In genomic region chr9:124659099-124659659, GRCh38 we compare ENCODE assay signal across 8 cellular contexts.
A peak's percentile ranks its signal among the peaks of the same experiment; 100 is the strongest.
DNase-seq lines count a peak whose midpoint lies in the region; ATAC-seq and TF ChIP-seq lines count a peak whose summit lies in the region.

No MANE protein-coding gene starts in this region.

- peak; percentile 53 for DNase-seq in DMS153 treated with DMSO at 0.1 percent for 48 hours (lab: John Stamatoyannopoulos, UW; ENCODE audit: unreplicated experiment)
- peak; percentile 95 for DNase-seq in H4 (ENCODE audit: low spot score)
- peak; percentile 55 for DNase-seq in NCI-H1092 (lab: John Stamatoyannopoulos, UW)
- DNase-seq in T47D (ENCODE audit: low read depth in 1 of 2, low spot score in 1 of 2), result peak; percentile 24 to 79
- peak; percentile 83 for DNase-seq in sigmoid colon

- peak overlapping the region; percentile 76 to 84 (median 78) for H3K27ac ChIP-seq in sigmoid colon

- peak overlapping the region; percentile 80 for H3K4me3 Mint-ChIP-seq in T-helper 1 cell treated with Interleukin-12 subunit alpha and Interleukin-12 subunit beta and Interleukin-4 antibody, amounts not matched to agents 30 μg/mL and 1 μg/mL, for 36 hours

- intact Hi-C loops in sigmoid colon (cut with DNase I), result loop anchor here (5.0 kb wide), 1 partner anchor 42 kb away; no protein-coding TSS in a partner anchor

- 1% methylated on average over 15 of the region's 15 CpGs for WGBS in sigmoid colon, 2 donors

- no peak for TF ChIP-seq CTCF in sigmoid colon (IDR thresholded peaks at IDR 0.05)

- TF ChIP-seq POLR2A in sigmoid colon (IDR thresholded peaks at IDR 0.05), result no peak

- H3K27me3 Mint-ChIP-seq in T-helper 1 cell treated with Interleukin-12 subunit alpha and Interleukin-12 subunit beta and Interleukin-4 antibody, amounts not matched to agents 30 μg/mL and 1 μg/mL, for 36 hours (ENCODE audit: low read depth), result peaks cover 12% of the 10 kb centered on the region

- no peaks in the 10 kb centered on the region for H3K36me3 ChIP-seq in sigmoid colon

- H3K9me3 Mint-ChIP-seq in T-helper 1 cell treated with Interleukin-12 subunit alpha and Interleukin-12 subunit beta and Interleukin-4 antibody, amounts not matched to agents 30 μg/mL and 1 μg/mL, for 36 hours, result no peaks in the 10 kb centered on the region

- peak overlapping the region; percentile 65 for H3K4me3 ChIP-seq in iPS-18c (ENCODE audit: insufficient read depth, low read depth, low read length)
- peak overlapping the region; percentile 44 to 56 (median 50) for H3K4me3 ChIP-seq in sigmoid colon

- peak overlapping the region; percentile 32 for H3K27ac Mint-ChIP-seq in T-helper 1 cell treated with Interleukin-12 subunit alpha and Interleukin-12 subunit beta and Interleukin-4 antibody, amounts not matched to agents 30 μg/mL and 1 μg/mL, for 36 hours

- no peaks in the 10 kb centered on the region for H3K36me3 Mint-ChIP-seq in T-helper 1 cell treated with Interleukin-12 subunit alpha and Interleukin-12 subunit beta and Interleukin-4 antibody, amounts not matched to agents 30 μg/mL and 1 μg/mL, for 36 hours (ENCODE audit: low read depth)

- in situ Hi-C loops in T47D (cut with HindIII; ENCODE audit: low pct_unique_long_range_greater_than_20kb, low sequenced_read_pairs), result no loop called here

- no peak for TF ChIP-seq EP300 in sigmoid colon (IDR thresholded peaks at IDR 0.05)

- H3K27me3 ChIP-seq in sigmoid colon, result no peaks in the 10 kb centered on the region

- peaks cover 23% of the 10 kb centered on the region for H3K4me1 Mint-ChIP-seq in T-helper 1 cell treated with Interleukin-12 subunit alpha and Interleukin-12 subunit beta and Interleukin-4 antibody, amounts not matched to agents 30 μg/mL and 1 μg/mL, for 36 hours (ENCODE audit: low read depth)

- no peak for ATAC-seq in HG02852 (IDR thresholded peaks at IDR 0.05; ENCODE audit: unreplicated experiment)

- H3K9me3 ChIP-seq in iPS-18c (ENCODE audit: control insufficient read depth, insufficient read depth, low read length), result no peaks in the 10 kb centered on the region
- H3K9me3 ChIP-seq in sigmoid colon, result no peaks in the 10 kb centered on the region

- H3K4me1 ChIP-seq in sigmoid colon, result peaks cover 0 to 17% (median 14%) of the 10 kb centered on the region in 4 donors
